In genomic region chr6:16511048-16511660, GRCh38 we compare ENCODE assay signal across 8 cellular contexts.
DNase-seq lines count a peak whose midpoint lies in the region; ATAC-seq and TF ChIP-seq lines count a peak whose summit lies in the region.

No MANE protein-coding gene starts in this region.

- H3K9me3 ChIP-seq in esophagus muscularis mucosa (no peaks in the 10 kb centered on the region), neural progenitor cell (ENCODE audit: low read depth) (no peaks in the 10 kb centered on the region)

- peaks cover 23 to 31% (median 29%) of the 10 kb centered on the region in 4 donors for H3K4me1 ChIP-seq in esophagus muscularis mucosa
- H3K4me1 ChIP-seq in neural progenitor cell: peaks cover 4% of the 10 kb centered on the region

- peaks cover 53% of the 10 kb centered on the region for H3K4me1 Mint-ChIP-seq in T-helper 2 cell treated with Interferon-gamma antibody and Interleukin-4, amounts not matched to agents 5 μg/mL and 100 μg/mL, for 36 hours (ENCODE audit: low read depth)
- H3K4me1 Mint-ChIP-seq in neural progenitor cell: peaks cover 6% of the 10 kb centered on the region

- no peak overlapping the region for H3K4me2 ChIP-seq in neural progenitor cell

- H3K27ac Mint-ChIP-seq in T-helper 2 cell treated with Interferon-gamma antibody and Interleukin-4, amounts not matched to agents 5 μg/mL and 100 μg/mL, for 36 hours: no peak overlapping the region
- H3K27ac Mint-ChIP-seq in neural progenitor cell: no peak overlapping the region

- ATAC-seq in HG03095 (IDR thresholded peaks at IDR 0.05; ENCODE audit: unreplicated experiment) (no peak), HG03196 (IDR thresholded peaks at IDR 0.05; ENCODE audit: unreplicated experiment) (no peak)

- no peaks in the 10 kb centered on the region for H3K9me3 Mint-ChIP-seq in T-helper 2 cell treated with Interferon-gamma antibody and Interleukin-4, amounts not matched to agents 5 μg/mL and 100 μg/mL, for 36 hours
- H3K9me3 Mint-ChIP-seq in neural progenitor cell: no peaks in the 10 kb centered on the region

- H3K4me3 Mint-ChIP-seq in T-helper 2 cell treated with Interferon-gamma antibody and Interleukin-4, amounts not matched to agents 5 μg/mL and 100 μg/mL, for 36 hours: peak overlapping the region; percentile 5
- H3K4me3 Mint-ChIP-seq in neural progenitor cell: no peak overlapping the region

- no peaks in the 10 kb centered on the region for H3K36me3 ChIP-seq in esophagus muscularis mucosa
- no peaks in the 10 kb centered on the region for H3K36me3 ChIP-seq in neural progenitor cell

- TF ChIP-seq CTCF in HFF-Myc (IDR thresholded peaks at IDR 0.05; ENCODE audit: low read depth, low read length, missing control alignments) (peak; percentile 69), esophagus muscularis mucosa (IDR thresholded peaks at IDR 0.05) (peak; percentile 51 to 67 (median 53)), neural progenitor cell (IDR thresholded peaks at IDR 0.05) (peak; percentile 72)

- TF ChIP-seq EP300 in esophagus muscularis mucosa (IDR thresholded peaks at IDR 0.05): no peak

- no peaks in the 10 kb centered on the region for H3K27me3 Mint-ChIP-seq in T-helper 2 cell treated with Interferon-gamma antibody and Interleukin-4, amounts not matched to agents 5 μg/mL and 100 μg/mL, for 36 hours (ENCODE audit: low read depth)
- H3K27me3 Mint-ChIP-seq in neural progenitor cell (ENCODE audit: insufficient read depth, low read depth): no peaks in the 10 kb centered on the region

- no peak overlapping the region for H3K4me3 ChIP-seq in HFF-Myc (replicated peaks; ENCODE audit: low read depth, low read length)
- H3K4me3 ChIP-seq in esophagus muscularis mucosa: no peak overlapping the region
- H3K4me3 ChIP-seq in neural progenitor cell: no peak overlapping the region

- in situ Hi-C loops in Caki2 (cut with HindIII; ENCODE audit: low pct_unique_long_range_greater_than_20kb, low sequenced_read_pairs): no loop called here

- DNase-seq in Caki2 (ENCODE audit: low read depth) (peak; percentile 65), HFF-Myc (ENCODE audit: extremely low read depth, low read depth) (no peak), esophagus muscularis mucosa (ENCODE audit: extremely low spot score) (no peak), neural progenitor cell (ENCODE audit: low spot score) (peak; percentile 57), cerebellar nuclear complex (lab: John Stamatoyannopoulos, UW) (no peak)
- peak; percentile 24 for DNase-seq in T-helper 2 cell treated with Interferon-gamma antibody and Interleukin-4, amounts not matched to agents 5 μg/mL and 100 μg/mL, for 36 hours (ENCODE audit: low spot score)

- no peaks in the 10 kb centered on the region for H3F3A ChIP-seq in neural progenitor cell (ENCODE audit: low read depth)

- no peaks in the 10 kb centered on the region for H3K79me2 ChIP-seq in neural progenitor cell (ENCODE audit: low read depth)

- H3K36me3 Mint-ChIP-seq in T-helper 2 cell treated with Interferon-gamma antibody and Interleukin-4, amounts not matched to agents 5 μg/mL and 100 μg/mL, for 36 hours (ENCODE audit: low read depth): peaks cover 35% of the 10 kb centered on the region
- H3K36me3 Mint-ChIP-seq in neural progenitor cell: no peaks in the 10 kb centered on the region

- no peak overlapping the region for H2AFZ ChIP-seq in neural progenitor cell (replicated peaks)

- intact Hi-C loops in esophagus muscularis mucosa (cut with DNase I): loop anchor here (2.0 to 10.0 kb wide), 4 partner anchors 179 to 576 kb away; no protein-coding TSS in a partner anchor

- WGBS in esophagus muscularis mucosa: 64% methylated on average over 4 of the region's 4 CpGs

- no peak overlapping the region for H3K27ac ChIP-seq in esophagus muscularis mucosa (replicated peaks in 1 of 4)
- H3K27ac ChIP-seq in neural progenitor cell: no peak overlapping the region

- H4K20me1 ChIP-seq in neural progenitor cell (ENCODE audit: low read depth): no peaks in the 10 kb centered on the region

- no peak for TF ChIP-seq POLR2A in esophagus muscularis mucosa (IDR thresholded peaks at IDR 0.05; ENCODE audit: low read depth)

- no peaks in the 10 kb centered on the region for H3K27me3 ChIP-seq in esophagus muscularis mucosa
- no peaks in the 10 kb centered on the region for H3K27me3 ChIP-seq in neural progenitor cell

- H3K9ac ChIP-seq in neural progenitor cell: no peak overlapping the region

Comparison
In these comparisons a context has a peak if more than half of its experiments do, and no peak if none do; other contexts are left out.
1. DNase-seq: peak in Caki2 (single experiment), T-helper 2 cell treated with Interferon-gamma antibody and Interleukin-4, amounts not matched to agents 5 μg/mL and 100 μg/mL, for 36 hours (single experiment) and neural progenitor cell (single experiment); none in HFF-Myc (single experiment), esophagus muscularis mucosa (single experiment) and cerebellar nuclear complex (0 of 2).
2. Peak in every context shown above with its lines, with median percentiles within 50 percentile points of each other: CTCF ChIP-seq.